In the genomic region with DNA sequence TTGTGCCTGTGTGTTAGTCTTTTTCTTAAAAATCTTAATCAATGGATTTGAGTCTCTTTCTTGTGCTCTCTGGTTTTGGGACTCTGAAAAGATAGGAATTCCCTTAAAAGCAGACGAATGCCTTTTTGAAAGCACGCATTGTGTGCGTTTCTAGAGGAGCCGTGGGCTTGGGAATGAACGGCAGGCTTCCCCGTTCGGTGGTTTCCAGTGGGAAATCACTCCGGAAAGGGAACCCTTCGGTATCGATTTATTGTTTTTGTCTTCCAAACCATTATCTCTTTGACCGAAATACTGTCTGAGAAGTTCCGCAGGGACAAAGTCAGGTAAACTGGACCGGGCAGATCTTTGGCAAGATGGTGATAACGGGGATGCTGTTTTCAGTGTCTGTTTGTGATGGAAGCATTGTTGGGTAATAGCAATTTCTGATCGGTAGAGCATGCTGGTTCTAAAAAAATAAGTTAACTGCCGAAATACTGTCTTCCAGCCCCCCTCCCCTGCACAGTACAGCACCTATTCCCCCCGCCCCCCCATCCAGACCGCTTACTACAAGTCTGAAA, we compare ENCODE assay signal across 8 cellular contexts. TPM values are rescaled to one million over a fixed set of nuclear protein-coding genes. Genes with fewer than 3 reads are reported as not detected.
A peak's percentile ranks its signal among the peaks of the same experiment; 100 is the strongest.
DNase-seq lines count a peak whose midpoint lies in the region; ATAC-seq and TF ChIP-seq lines count a peak whose summit lies in the region.

No MANE protein-coding gene starts in this region.

- no peaks in the 10 kb centered on the region for H3K36me3 ChIP-seq in heart left ventricle

- no peak overlapping the region for H3K4me3 Mint-ChIP-seq in activated T-helper 17 cell treated with anti-CD3 and anti-CD28 coated beads, Interleukin-2, amount 50 U/mL, for 72 hours

- intact Hi-C loops in heart left ventricle (cut with DNase I) (loop anchor here in 8 of 10 donors (2.0 to 10.0 kb wide), 14 partner anchors 64 to 704 kb away; no protein-coding TSS in a partner anchor), left cardiac atrium (cut with DNase I) (loop anchor here in 1 of 2 donors (5.0 to 10.0 kb wide), 2 partner anchors 531 to 704 kb away; no protein-coding TSS in a partner anchor)

- ATAC-seq in heart left ventricle = no peak
- no peak for ATAC-seq in left cardiac atrium
- no peak for ATAC-seq in activated T-helper 17 cell treated with anti-CD3 and anti-CD28 coated beads, Interleukin-2, amount 50 U/mL, for 72 hours (replicated peaks)
- no peak for ATAC-seq in HG03097 (IDR thresholded peaks at IDR 0.05; ENCODE audit: low FRiP score, unreplicated experiment)
- ATAC-seq in GM21390 (IDR thresholded peaks at IDR 0.05; ENCODE audit: unreplicated experiment) = no peak

- peaks cover 0 to 42% (median 16%) of the 10 kb centered on the region in 12 donors for H3K4me1 ChIP-seq in heart left ventricle

- no peaks in the 10 kb centered on the region for H3K9me3 Mint-ChIP-seq in activated T-helper 17 cell treated with anti-CD3 and anti-CD28 coated beads, Interleukin-2, amount 50 U/mL, for 72 hours

- 4 to 8% (median 5%) methylated on average over 18 of the region's 18 CpGs for WGBS in heart left ventricle, 4 donors

- TF ChIP-seq POLR2A in heart left ventricle (IDR thresholded peaks at IDR 0.05) = no peak

- H3K27me3 ChIP-seq in heart left ventricle = peaks cover 0 to 16% (median 0%) of the 10 kb centered on the region in 9 donors

- peak in 1 of 12 donors; percentile 4 for TF ChIP-seq CTCF in heart left ventricle (IDR thresholded peaks at IDR 0.05)

- H3K27ac ChIP-seq in heart left ventricle = peak overlapping the region in 11 of 12 donors; percentile 71 to 100 (median 96)
- peak overlapping the region; percentile 51 for H3K27ac ChIP-seq in substantia nigra (ENCODE audit: low read depth, low read length, poor library complexity, severe bottlenecking)

- no peak for DNase-seq in heart left ventricle
- no peak for DNase-seq in left cardiac atrium
- peak; percentile 67 for DNase-seq in inferior parietal cortex (ENCODE audit: extremely low spot score)
- DNase-seq in substantia nigra (lab: John Stamatoyannopoulos, UW) = peak in 4 of 49 donors; percentile 12 to 61 (median 40)
- no peak for DNase-seq in NCI-H510A treated with DMSO at 0.1 percent for 48 hours (lab: John Stamatoyannopoulos, UW)

- peak overlapping the region; percentile 57 for H3K27ac Mint-ChIP-seq in activated T-helper 17 cell treated with anti-CD3 and anti-CD28 coated beads, Interleukin-2, amount 50 U/mL, for 72 hours

- H3K9me3 ChIP-seq in heart left ventricle = no peaks in the 10 kb centered on the region

- peaks cover 13% of the 10 kb centered on the region for H3K27me3 Mint-ChIP-seq in activated T-helper 17 cell treated with anti-CD3 and anti-CD28 coated beads, Interleukin-2, amount 50 U/mL, for 72 hours

- peaks cover 9% of the 10 kb centered on the region for H3K36me3 Mint-ChIP-seq in activated T-helper 17 cell treated with anti-CD3 and anti-CD28 coated beads, Interleukin-2, amount 50 U/mL, for 72 hours (ENCODE audit: low read depth)

- H3K4me1 Mint-ChIP-seq in activated T-helper 17 cell treated with anti-CD3 and anti-CD28 coated beads, Interleukin-2, amount 50 U/mL, for 72 hours = no peaks in the 10 kb centered on the region

- H3K4me3 ChIP-seq in heart left ventricle = peak overlapping the region; percentile 47 to 96 (median 82)

RNA-seq across cellular contexts. Expression of a gene that starts 0.4 kb away (rescaled TPM):
- 10 to 100 TPM in 2 of 9 donors, 1 to 10 TPM in 7; 3.8 to 10.6 (median 6.1) TPM for total RNA-seq in heart left ventricle
- 1 to 10 TPM; 1.2 to 1.4 TPM for polyA plus RNA-seq in heart left ventricle
- total RNA-seq in left cardiac atrium = 10 to 100 TPM in 1 of 2 donors, 1 to 10 TPM in 1; 9.8 to 16.7 TPM
- total RNA-seq in activated T-helper 17 cell treated with anti-CD3 and anti-CD28 coated beads, Interleukin-2, amount 50 U/mL, for 72 hours = 1 to 10 TPM; 2.2 to 7.6 TPM
